In the genomic region with DNA sequence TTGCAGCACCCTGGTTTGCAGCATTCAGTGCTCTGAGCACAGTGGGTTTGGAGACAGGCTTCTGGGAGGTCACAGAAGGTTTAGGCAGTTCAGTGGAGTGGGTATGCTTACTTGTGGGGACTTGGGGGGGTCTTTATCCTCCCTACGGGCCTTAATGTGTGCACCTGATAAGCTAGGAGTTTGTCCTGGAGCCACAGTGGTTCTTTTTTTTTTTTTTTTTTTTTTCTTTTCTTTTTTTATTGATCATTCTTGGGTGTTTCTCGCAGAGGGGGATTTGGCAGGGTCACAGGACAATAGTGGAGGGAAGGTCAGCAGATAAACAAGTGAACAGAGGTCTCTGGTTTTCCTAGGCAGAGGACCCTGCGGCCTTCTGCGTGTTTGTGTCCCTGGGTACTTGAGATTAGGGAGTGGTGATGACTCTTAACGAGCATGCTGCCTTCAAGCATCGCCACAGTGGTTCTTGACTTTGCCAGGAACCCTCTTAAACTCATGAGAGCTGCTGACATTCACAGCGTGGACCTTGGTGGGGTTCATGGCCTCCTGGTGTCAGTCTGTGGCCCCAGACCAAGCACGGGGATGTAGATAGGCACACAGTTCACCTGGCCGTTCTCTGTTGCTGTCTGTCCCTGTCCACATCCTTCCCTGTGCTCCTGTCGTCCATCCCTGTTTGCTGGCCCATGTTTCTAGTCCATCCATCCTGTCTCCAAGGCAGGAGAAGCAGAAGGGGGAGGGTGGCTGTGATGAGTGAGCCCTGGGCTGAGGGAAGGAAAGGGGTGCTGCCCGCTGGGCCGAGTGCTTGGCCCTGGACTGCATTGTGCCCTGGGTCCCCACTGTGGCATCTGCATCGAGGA, we compare ENCODE assay signal across 9 cellular contexts. TPM values are rescaled to one million over a fixed set of nuclear protein-coding genes. Genes with fewer than 3 reads are reported as not detected.
A peak's percentile ranks its signal among the peaks of the same experiment; 100 is the strongest.
DNase-seq lines count a peak whose midpoint lies in the region; ATAC-seq and TF ChIP-seq lines count a peak whose summit lies in the region.
"Had no signal": no experiment of that assay in that cellular context is flagged by ENCODE, and none has a peak within 500 bp of the region (broad histone marks: within the 10 kb centered on the region; RNA-seq: fewer than 3 reads in every experiment).

No MANE protein-coding gene starts in this region.

- peaks cover 50% of the 10 kb centered on the region for H3K36me3 Mint-ChIP-seq in GM23338 (ENCODE audit: low read depth)
- peaks cover 55% of the 10 kb centered on the region for H3K36me3 Mint-ChIP-seq in activated CD8-positive, alpha-beta T cell treated with anti-CD3 and anti-CD28 coated beads for 36 hours (ENCODE audit: low read depth)
- H3K36me3 Mint-ChIP-seq in stimulated activated effector memory CD8-positive, alpha-beta T cell treated with anti-CD3 and anti-CD28 coated beads, Interleukin-12 subunit alpha, Interleukin-12 subunit beta, amount 100 ng/mL, for 72 hours, result peaks cover 71% of the 10 kb centered on the region

- H3K9me2 ChIP-seq in GM23338 (ENCODE audit: insufficient read depth) (no peaks in the 10 kb centered on the region), hepatocyte (replicated peaks; ENCODE audit: insufficient read depth) (no peaks in the 10 kb centered on the region)

- ATAC-seq in GM23338 (no peak), GM21528 (IDR thresholded peaks at IDR 0.05; ENCODE audit: low FRiP score, unreplicated experiment) (no peak)
- ATAC-seq in activated CD8-positive, alpha-beta T cell treated with anti-CD3 and anti-CD28 coated beads for 36 hours, result no peak
- no peak for ATAC-seq in stimulated activated effector memory CD8-positive, alpha-beta T cell treated with anti-CD3 and anti-CD28 coated beads, Interleukin-12 subunit alpha, Interleukin-12 subunit beta, amount 100 ng/mL, for 72 hours

- H3K36me3 ChIP-seq in GM23338 (ENCODE audit: insufficient read depth) (peaks cover 8% of the 10 kb centered on the region; the same call in 1 of the 2 replicates), hepatocyte (replicated peaks; ENCODE audit: insufficient read depth, low read depth) (no peaks in the 10 kb centered on the region)

- H4K20me1 ChIP-seq in GM23338 (replicated peaks; ENCODE audit: insufficient read depth) (peaks cover 49% of the 10 kb centered on the region), hepatocyte (ENCODE audit: insufficient read depth, poor library complexity, severe bottlenecking) (peaks cover 66% of the 10 kb centered on the region)

- H3K4me2 ChIP-seq in GM23338 (peak overlapping the region; percentile 71; the same call in 1 of the 2 replicates), hepatocyte (peak overlapping the region; percentile 98)

- H3F3A ChIP-seq in GM23338 (replicated peaks; ENCODE audit: low read depth), result peaks cover 35% of the 10 kb centered on the region

- peaks cover 65% of the 10 kb centered on the region for H3K4me1 Mint-ChIP-seq in GM23338
- peaks cover 80% of the 10 kb centered on the region for H3K4me1 Mint-ChIP-seq in activated CD8-positive, alpha-beta T cell treated with anti-CD3 and anti-CD28 coated beads for 36 hours (ENCODE audit: low read depth)
- H3K4me1 Mint-ChIP-seq in stimulated activated effector memory CD8-positive, alpha-beta T cell treated with anti-CD3 and anti-CD28 coated beads, Interleukin-12 subunit alpha, Interleukin-12 subunit beta, amount 100 ng/mL, for 72 hours, result peaks cover 86% of the 10 kb centered on the region

- H3K79me2 ChIP-seq in GM23338 (replicated peaks; ENCODE audit: insufficient read depth) (peaks cover 69% of the 10 kb centered on the region), hepatocyte (peaks cover 74% of the 10 kb centered on the region)

- H2AFZ ChIP-seq in GM23338 (no peak overlapping the region), hepatocyte (no peak overlapping the region)

- H3K27me3 Mint-ChIP-seq in GM23338 (ENCODE audit: insufficient read depth, low read depth, poor library complexity), result peaks cover 51% of the 10 kb centered on the region
- no peaks in the 10 kb centered on the region for H3K27me3 Mint-ChIP-seq in activated CD8-positive, alpha-beta T cell treated with anti-CD3 and anti-CD28 coated beads for 36 hours

- H3K9me3 Mint-ChIP-seq in GM23338, result no peaks in the 10 kb centered on the region
- H3K9me3 Mint-ChIP-seq in activated CD8-positive, alpha-beta T cell treated with anti-CD3 and anti-CD28 coated beads for 36 hours, result no peaks in the 10 kb centered on the region
- no peaks in the 10 kb centered on the region for H3K9me3 Mint-ChIP-seq in stimulated activated effector memory CD8-positive, alpha-beta T cell treated with anti-CD3 and anti-CD28 coated beads, Interleukin-12 subunit alpha, Interleukin-12 subunit beta, amount 100 ng/mL, for 72 hours

- H3K4me3 ChIP-seq in GM23338, result peak overlapping the region; percentile 89; the same call in 1 of the 2 replicates
- no peak overlapping the region for H3K4me3 ChIP-seq in hepatocyte

- DNase-seq in GM23338 (ENCODE audit: low spot score) (no peak), hepatocyte (ENCODE audit: low spot score) (no peak), epidermal melanocyte (ENCODE audit: insufficient read length, low spot score) (no peak), cerebellar cortex (ENCODE audit: low spot score) (no peak)
- DNase-seq in activated CD8-positive, alpha-beta T cell treated with anti-CD3 and anti-CD28 coated beads for 36 hours, result no peak
- DNase-seq in stimulated activated effector memory CD8-positive, alpha-beta T cell treated with anti-CD3 and anti-CD28 coated beads, Interleukin-12 subunit alpha, Interleukin-12 subunit beta, amount 100 ng/mL, for 72 hours (ENCODE audit: low spot score in 2 of 2), result no peak
- DNase-seq: NCI-H526 had no signal

- 67% methylated on average over 12 of the region's 13 CpGs for WGBS in hepatocyte (ENCODE audit: low lambda C conversion rate, missing lambda C conversion rate)

- H3K4me1 ChIP-seq in GM23338 (ENCODE audit: insufficient read depth) (peaks cover 60% of the 10 kb centered on the region), hepatocyte (ENCODE audit: insufficient read depth) (peaks cover 69% of the 10 kb centered on the region)

- H3K27ac ChIP-seq in GM23338 (ENCODE audit: low read depth), result no peak overlapping the region
- peak overlapping the region; percentile 28 for H3K27ac ChIP-seq in hepatocyte

- intact Hi-C loops in activated CD8-positive, alpha-beta T cell treated with anti-CD3 and anti-CD28 coated beads for 36 hours (cut with micrococcal nuclease), result loop anchor here (5.0 kb wide), 2 partner anchors 49 to 139 kb away; partner anchors contain the start of genes ACTMAP and SNRPA

- TF ChIP-seq CTCF in GM23338 (conservative IDR thresholded peaks at IDR 0.05; ENCODE audit: low read depth in 2 of 2) (no peak), hepatocyte (IDR thresholded peaks at IDR 0.05; ENCODE audit: poor library complexity) (no peak)
- TF ChIP-seq CTCF in activated CD8-positive, alpha-beta T cell treated with anti-CD3 and anti-CD28 coated beads for 36 hours (IDR thresholded peaks at IDR 0.05), result no peak

- CTCF ChIA-PET in activated CD8-positive, alpha-beta T cell treated with anti-CD3 and anti-CD28 coated beads for 36 hours (lab: Charles Lee), result no interaction called here

- H3K27ac Mint-ChIP-seq in GM23338, result no peak overlapping the region
- peak overlapping the region; percentile 83 for H3K27ac Mint-ChIP-seq in activated CD8-positive, alpha-beta T cell treated with anti-CD3 and anti-CD28 coated beads for 36 hours
- H3K27ac Mint-ChIP-seq in stimulated activated effector memory CD8-positive, alpha-beta T cell treated with anti-CD3 and anti-CD28 coated beads, Interleukin-12 subunit alpha, Interleukin-12 subunit beta, amount 100 ng/mL, for 72 hours, result peak overlapping the region; percentile 98

- H3K27me3 ChIP-seq in GM23338 (ENCODE audit: insufficient read depth) (no peaks in the 10 kb centered on the region), hepatocyte (no peaks in the 10 kb centered on the region)

- peak overlapping the region; percentile 95 for H3K4me3 Mint-ChIP-seq in GM23338
- peak overlapping the region; percentile 95 for H3K4me3 Mint-ChIP-seq in activated CD8-positive, alpha-beta T cell treated with anti-CD3 and anti-CD28 coated beads for 36 hours
- H3K4me3 Mint-ChIP-seq in stimulated activated effector memory CD8-positive, alpha-beta T cell treated with anti-CD3 and anti-CD28 coated beads, Interleukin-12 subunit alpha, Interleukin-12 subunit beta, amount 100 ng/mL, for 72 hours, result peak overlapping the region; percentile 94

- no peaks in the 10 kb centered on the region for H3K9me3 ChIP-seq in hepatocyte (ENCODE audit: low read depth)

- POLR2A ChIA-PET in activated CD8-positive, alpha-beta T cell treated with anti-CD3 and anti-CD28 coated beads for 36 hours (lab: Charles Lee), result interaction anchor here (0.5 to 1.7 kb wide), 4 partner anchors 23 to 110 kb away, joined by 3 to 6 read pairs (median 4); partner anchors contain the start of gene RAB4B

RNA-seq across cellular contexts. Expression of gene EGLN2, which starts 2.7 kb away (rescaled TPM):
- total RNA-seq in GM23338 (2014; rRNA removed; shearing (Covaris generic)), result 98.3 and 118 TPM in 2 replicates
- polyA plus RNA-seq in GM23338 (2016; fragmentation: Nextera tagmentation; extraction: Ambion mirVana) (55.8 and 59.9 TPM in 2 replicates), hepatocyte (119 and 121 TPM in 2 replicates)
- total RNA-seq in activated CD8-positive, alpha-beta T cell treated with anti-CD3 and anti-CD28 coated beads for 36 hours, result 10 to 100 TPM; 87.4 to 90.1 TPM
- total RNA-seq in hepatocyte, result 84.4 and 88.4 TPM in 2 replicates

RNA-seq across cellular contexts. Expression of gene RAB4B, which starts 23.6 kb away (rescaled TPM):
- 27.4 and 32.6 TPM in 2 replicates for total RNA-seq in GM23338 (2014; rRNA removed; shearing (Covaris generic))
- polyA plus RNA-seq in GM23338 (2016; fragmentation: Nextera tagmentation; extraction: Ambion mirVana), result 23.0 and 29.0 TPM in 2 replicates
- total RNA-seq in activated CD8-positive, alpha-beta T cell treated with anti-CD3 and anti-CD28 coated beads for 36 hours, result 10 to 100 TPM; 39.7 to 42.3 TPM
- 20.2 and 29.1 TPM in 2 replicates for total RNA-seq in hepatocyte
- polyA plus RNA-seq in hepatocyte, result 49.3 and 60.8 TPM in 2 replicates

RNA-seq across cellular contexts. Expression of gene MIA, which starts 26.4 kb away (rescaled TPM):
- total RNA-seq in GM23338 (2014; rRNA removed; shearing (Covaris generic)), result not detected in 2 replicates
- polyA plus RNA-seq in GM23338 (2016; fragmentation: Nextera tagmentation; extraction: Ambion mirVana) (not detected in 2 replicates), hepatocyte (0.86 and 2.0 TPM in 2 replicates)
- not detected for total RNA-seq in activated CD8-positive, alpha-beta T cell treated with anti-CD3 and anti-CD28 coated beads for 36 hours
- 0.88 TPM in 1 of 2 replicates, not detected in the other for total RNA-seq in hepatocyte
- total RNA-seq: dermis microvascular lymphatic vessel endothelial cell had no signal

RNA-seq across cellular contexts. Expression of gene CYP2A6, which starts 48.6 kb away (rescaled TPM):
- not detected in 2 replicates for total RNA-seq in GM23338 (2014; rRNA removed; shearing (Covaris generic))
- polyA plus RNA-seq in GM23338 (2016; fragmentation: Nextera tagmentation; extraction: Ambion mirVana) (0.39 TPM in 1 of 2 replicates, not detected in the other), hepatocyte (0.50 and 1.7 TPM in 2 replicates)
- total RNA-seq in activated CD8-positive, alpha-beta T cell treated with anti-CD3 and anti-CD28 coated beads for 36 hours, result under 1 TPM in 1 of 2 experiments, not detected in 1; 0.41 TPM
- total RNA-seq in hepatocyte, result 1.1 and 1.4 TPM in 2 replicates
- total RNA-seq: dermis microvascular lymphatic vessel endothelial cell had no signal

RNA-seq across cellular contexts. Expression of gene SNRPA, which starts 50.7 kb away (rescaled TPM):
- 239 and 295 TPM in 2 replicates for total RNA-seq in GM23338 (2014; rRNA removed; shearing (Covaris generic))
- polyA plus RNA-seq in GM23338 (2016; fragmentation: Nextera tagmentation; extraction: Ambion mirVana), result 321 and 326 TPM in 2 replicates
- 100 to 1,000 TPM; 260 to 281 TPM for total RNA-seq in activated CD8-positive, alpha-beta T cell treated with anti-CD3 and anti-CD28 coated beads for 36 hours
- 25.1 and 33.2 TPM in 2 replicates for total RNA-seq in hepatocyte
- polyA plus RNA-seq in hepatocyte, result 86.9 and 95.0 TPM in 2 replicates
